24 cellular contexts compared by ENCODE assay signal in the genomic region with DNA sequence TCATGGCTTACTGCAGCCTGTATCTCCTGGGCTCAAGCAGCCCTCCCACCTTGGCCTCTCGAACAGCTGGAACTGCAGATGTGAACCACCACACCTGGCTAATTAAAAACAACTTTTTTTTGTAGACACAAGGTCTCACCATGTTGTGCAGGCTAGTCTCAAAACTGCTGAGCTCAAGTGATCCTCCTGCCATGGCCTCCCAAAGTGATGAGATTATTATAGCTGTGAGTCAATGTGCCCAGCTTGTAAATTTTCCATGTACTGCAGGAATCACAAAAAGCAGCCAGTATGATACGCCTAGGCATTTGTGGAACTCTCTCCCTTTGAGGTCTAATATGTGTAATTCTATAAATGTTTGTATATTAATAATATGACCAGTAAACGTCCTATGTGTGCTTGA. TPM values are rescaled to one million over a fixed set of nuclear protein-coding genes. Genes with fewer than 3 reads are reported as not detected.
A peak's percentile ranks its signal among the peaks of the same experiment; 100 is the strongest.
DNase-seq lines count a peak whose midpoint lies in the region; ATAC-seq, FAIRE-seq and TF ChIP-seq lines count a peak whose summit lies in the region.
"Had no signal": no experiment of that assay in that cellular context is flagged by ENCODE, and none has a peak within 500 bp of the region (broad histone marks: within the 10 kb centered on the region; RNA-seq: fewer than 3 reads in every experiment).

No MANE protein-coding gene starts in this region.

- H3K36me3 ChIP-seq in SK-N-MC (ENCODE audit: insufficient read depth, low read length) (peaks cover 18% of the 10 kb centered on the region), neutrophil (peaks cover 17% of the 10 kb centered on the region)

- no peaks in the 10 kb centered on the region for H3K27me3 Mint-ChIP-seq in stimulated activated memory B cell treated with anti-CD40 and anti-IgM and Interleukin-4, amounts not matched to agents 10 μg/mL and 1 μg/mL and 100 μg/mL, for 72 hours
- H3K27me3 Mint-ChIP-seq: activated naive CD4-positive, alpha-beta T cell treated with anti-CD3 and anti-CD28 coated beads, Interleukin-2, amount 50 U/mL, for 24 hours had no signal

- H3K9me3 Mint-ChIP-seq in stimulated activated memory B cell treated with anti-CD40 and anti-IgM and Interleukin-4, amounts not matched to agents 10 μg/mL and 1 μg/mL and 100 μg/mL, for 72 hours = no peaks in the 10 kb centered on the region
- H3K9me3 Mint-ChIP-seq: activated naive CD4-positive, alpha-beta T cell treated with anti-CD3 and anti-CD28 coated beads, Interleukin-2, amount 50 U/mL, for 24 hours; nephron progenitor cell; WTC11 had no signal

- no peaks in the 10 kb centered on the region for H3K27me3 ChIP-seq in neutrophil
- H3K27me3 ChIP-seq: thyroid gland had no signal

- no peaks in the 10 kb centered on the region for H3K9me3 ChIP-seq in SK-N-MC (ENCODE audit: low read depth, low read length)
- H3K9me3 ChIP-seq in neutrophil = no peaks in the 10 kb centered on the region
- H3K9me3 ChIP-seq: thyroid gland had no signal

- peak; percentile 36 for DNase-seq in EH (ENCODE audit: low read depth)
- DNase-seq in GM12891 (ENCODE audit: insufficient read length, low spot score) = no peak
- DNase-seq in SK-N-MC (ENCODE audit: low read depth, low spot score) = no peak
- no peak for DNase-seq in NCI-H2196 (lab: John Stamatoyannopoulos, UW; ENCODE audit: unreplicated experiment)
- no peak for DNase-seq in left lobe of liver (ENCODE audit: low spot score)
- DNase-seq: anterior cingulate cortex; C1 segment of cervical spinal cord; DMS79; effector CD8-positive, alpha-beta T cell; hypothalamus; left cardiac atrium; NCI-H1092 treated with DMSO at 0.1 percent for 48 hours; NCI-H1694 treated with DMSO at 0.1 percent for 48 hours; nephron progenitor cell; small intestine; stimulated activated CD4-positive, alpha-beta T cell treated with anti-CD3 and anti-CD28 coated beads, Interleukin-1b, Interleukin-23, amount 100 ng/mL, for 48 hours; T-helper 1 cell; thyroid gland had no signal

- TF ChIP-seq POLR2A in GM12891 (IDR thresholded peaks at IDR 0.05; ENCODE audit: low read depth, low read length) = no peak

- H3K4me1 Mint-ChIP-seq in stimulated activated memory B cell treated with anti-CD40 and anti-IgM and Interleukin-4, amounts not matched to agents 10 μg/mL and 1 μg/mL and 100 μg/mL, for 72 hours = peaks cover 25% of the 10 kb centered on the region
- H3K4me1 Mint-ChIP-seq: nephron progenitor cell had no signal

- H3K4me3 ChIP-seq in SK-N-MC (no peak overlapping the region), neutrophil (ENCODE audit: low read depth in 1 of 2, low read length in 1 of 2) (no peak overlapping the region)
- H3K4me3 ChIP-seq: thyroid gland had no signal

- H3K4me3 Mint-ChIP-seq in stimulated activated memory B cell treated with anti-CD40 and anti-IgM and Interleukin-4, amounts not matched to agents 10 μg/mL and 1 μg/mL and 100 μg/mL, for 72 hours = no peak overlapping the region
- H3K4me3 Mint-ChIP-seq: activated naive CD4-positive, alpha-beta T cell treated with anti-CD3 and anti-CD28 coated beads, Interleukin-2, amount 50 U/mL, for 24 hours; nephron progenitor cell; WTC11 had no signal

- H3K27ac ChIP-seq in SK-N-MC (0 out of 2 replicates have a peak overlapping the region, but pooled peaks have one; percentile 31), neutrophil (peak overlapping the region; percentile 26)
- H3K27ac ChIP-seq: thyroid gland had no signal

- H3K9ac ChIP-seq in SK-N-MC (ENCODE audit: insufficient read length) = no peak overlapping the region

- H3K4me1 ChIP-seq in neutrophil (ENCODE audit: control insufficient read depth in 1 of 2, insufficient read depth in 1 of 2, low read depth in 1 of 2, low read length in 1 of 2) = peaks cover 4 to 8% of the 10 kb centered on the region in 2 experiments

- peaks cover 11% of the 10 kb centered on the region for H3K36me3 Mint-ChIP-seq in stimulated activated memory B cell treated with anti-CD40 and anti-IgM and Interleukin-4, amounts not matched to agents 10 μg/mL and 1 μg/mL and 100 μg/mL, for 72 hours

- TF ChIP-seq CTCF in neutrophil (IDR thresholded peaks at IDR 0.05) = no peak

- peak; percentile 26 for FAIRE-seq in GM12891 (lab: Jason Lieb, UNC)
- FAIRE-seq: bronchial epithelial cell, colon, small intestine had no signal

- no peak for ATAC-seq in left lobe of liver
- no peak for ATAC-seq in stimulated activated memory B cell treated with anti-CD40 and anti-IgM and Interleukin-4, amounts not matched to agents 10 μg/mL and 1 μg/mL and 100 μg/mL, for 72 hours
- ATAC-seq: left cardiac atrium, WTC11 had no signal

- H3K27ac Mint-ChIP-seq in stimulated activated memory B cell treated with anti-CD40 and anti-IgM and Interleukin-4, amounts not matched to agents 10 μg/mL and 1 μg/mL and 100 μg/mL, for 72 hours = no peak overlapping the region
- H3K27ac Mint-ChIP-seq: activated naive CD4-positive, alpha-beta T cell treated with anti-CD3 and anti-CD28 coated beads, Interleukin-2, amount 50 U/mL, for 24 hours; nephron progenitor cell; WTC11 had no signal

TF ChIP-seq in GM12891, 5 proteins besides CTCF, POLR2A, EP300 and RAD21:
- TF ChIP-seq POLR2AphosphoS5 (IDR thresholded peaks at IDR 0.05; ENCODE audit: low read depth, low read length) = no peak
- no peak for TF ChIP-seq POU2F2 (IDR thresholded peaks at IDR 0.05; ENCODE audit: low read depth, low read length)
- TF ChIP-seq TAF1 (IDR thresholded peaks at IDR 0.05; ENCODE audit: low read depth, low read length) = no peak
- no peak for TF ChIP-seq SPI1 (IDR thresholded peaks at IDR 0.05; ENCODE audit: low read depth, low read length)
- TF ChIP-seq PAX5 (IDR thresholded peaks at IDR 0.05; ENCODE audit: insufficient read depth, low read length, severe bottlenecking) = no peak

RNA-seq across cellular contexts. Expression of gene MSH6, which starts 59.9 kb away (rescaled TPM):
- 25.5 TPM for polyA plus RNA-seq in GM12891 (2012; ENCODE audit: low read depth, missing spikeins)
- 19.3 TPM for total RNA-seq in left lobe of liver
